ENCODE assay signal across 11 cellular contexts in the genomic region with DNA sequence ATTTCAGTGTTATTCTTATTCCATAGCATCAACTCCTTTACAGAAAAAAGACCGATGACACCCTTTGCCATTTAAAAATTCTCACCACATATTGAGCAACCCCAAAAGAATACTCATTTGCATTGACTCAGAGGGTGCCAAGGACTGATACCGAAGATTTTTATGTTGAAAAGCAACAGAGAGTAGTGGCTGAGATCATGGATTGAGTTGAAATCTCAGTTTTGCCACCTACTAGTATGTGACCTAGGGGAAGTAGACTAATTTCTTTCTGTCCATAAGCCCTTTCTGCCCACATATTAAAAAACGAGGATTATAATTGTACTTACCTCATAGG.
DNase-seq lines count a peak whose midpoint lies in the region; ATAC-seq, FAIRE-seq and TF ChIP-seq lines count a peak whose summit lies in the region.
"Had no signal": no experiment of that assay in that cellular context is flagged by ENCODE, and none has a peak within 500 bp of the region (broad histone marks: within the 10 kb centered on the region; RNA-seq: fewer than 3 reads in every experiment).

No MANE protein-coding gene starts in this region.

- no peak overlapping the region for H2AFZ ChIP-seq in OCI-LY3 (ENCODE audit: low read depth, low read length)

- no peaks in the 10 kb centered on the region for H3K27me3 Mint-ChIP-seq in effector memory CD8-positive, alpha-beta T cell

- TF ChIP-seq CTCF in OCI-LY3 (IDR thresholded peaks at IDR 0.05; ENCODE audit: low read depth, low read length) = no peak

- H3K79me2 ChIP-seq in OCI-LY3 (ENCODE audit: low read length) = no peaks in the 10 kb centered on the region

- H4K20me1 ChIP-seq in OCI-LY3 (ENCODE audit: insufficient read depth, low read length) = peaks cover 6% of the 10 kb centered on the region; the same call in 1 of the 2 replicates

- H3K36me3 ChIP-seq in OCI-LY3 (replicated peaks; ENCODE audit: low read depth, low read length) = no peaks in the 10 kb centered on the region

- no peak overlapping the region for H3K27ac ChIP-seq in OCI-LY3 (ENCODE audit: low read length)
- H3K27ac ChIP-seq: HL-60, testis had no signal

- peaks cover 14% of the 10 kb centered on the region for H3K36me3 Mint-ChIP-seq in effector memory CD8-positive, alpha-beta T cell (ENCODE audit: insufficient read depth)

- no peak overlapping the region for H3K4me3 Mint-ChIP-seq in effector memory CD8-positive, alpha-beta T cell

- peak overlapping the region; percentile 2; the same call in 1 of the 2 replicates for H3K4me3 ChIP-seq in OCI-LY3 (ENCODE audit: low read length)
- H3K4me3 ChIP-seq: testis had no signal

- no peaks in the 10 kb centered on the region for H3K9me3 Mint-ChIP-seq in effector memory CD8-positive, alpha-beta T cell

- H3K27ac Mint-ChIP-seq in effector memory CD8-positive, alpha-beta T cell = peak overlapping the region; percentile 51 to 94

- TF ChIP-seq POLR2A in GM12891 (IDR thresholded peaks at IDR 0.05; ENCODE audit: low read depth, low read length) (no peak), erythroblast (IDR thresholded peaks at IDR 0.05; ENCODE audit: low read length) (no peak)

- DNase-seq in GM12891 (ENCODE audit: insufficient read length, low spot score) (no peak), NCI-H1417 (lab: John Stamatoyannopoulos, UW) (no peak), erythroblast (lab: John Stamatoyannopoulos, UW) (no peak)
- no peak for DNase-seq in effector memory CD8-positive, alpha-beta T cell
- DNase-seq: COR-L47, testis had no signal

- no peak overlapping the region for H3K9ac ChIP-seq in OCI-LY3 (ENCODE audit: low read length)

- peak overlapping the region; percentile 91 for H3K4me2 ChIP-seq in OCI-LY3 (ENCODE audit: low read length)

- H3K4me1 ChIP-seq in OCI-LY3 (ENCODE audit: low read length) = peaks cover 40% of the 10 kb centered on the region
- H3K4me1 ChIP-seq: testis had no signal

- H3K4me1 Mint-ChIP-seq in effector memory CD8-positive, alpha-beta T cell (ENCODE audit: low read depth in 2 of 2) = peaks cover 55 to 57% of the 10 kb centered on the region in 2 donors

- H3K9me3 ChIP-seq in OCI-LY3 (ENCODE audit: insufficient read depth, low read length) = no peaks in the 10 kb centered on the region
- H3K9me3 ChIP-seq: testis had no signal

- FAIRE-seq in GM12891 (lab: Jason Lieb, UNC) = peak; percentile 31
- FAIRE-seq: RCC 7860 had no signal

- peaks cover 49% of the 10 kb centered on the region for H3K27me3 ChIP-seq in OCI-LY3 (ENCODE audit: low read depth, low read length)
- H3K27me3 ChIP-seq: testis had no signal

- ATAC-seq in GM21367 (IDR thresholded peaks at IDR 0.05; ENCODE audit: unreplicated experiment) (peak; percentile 33), HG03439 (IDR thresholded peaks at IDR 0.05; ENCODE audit: unreplicated experiment) (no peak)
- peak; percentile 5 for ATAC-seq in effector memory CD8-positive, alpha-beta T cell (replicated peaks)

TF ChIP-seq in GM12891, 5 proteins besides CTCF, POLR2A, EP300 and RAD21:
- TF ChIP-seq SPI1 (IDR thresholded peaks at IDR 0.05; ENCODE audit: low read depth, low read length) = 0 out of 2 replicates have a peak, but pooled peaks have one; percentile 5
- no peak for TF ChIP-seq PAX5 (IDR thresholded peaks at IDR 0.05; ENCODE audit: insufficient read depth, low read length, severe bottlenecking)
- TF ChIP-seq POLR2AphosphoS5 (IDR thresholded peaks at IDR 0.05; ENCODE audit: low read depth, low read length) = no peak
- TF ChIP-seq POU2F2 (IDR thresholded peaks at IDR 0.05; ENCODE audit: low read depth, low read length) = peak; percentile 52; the same call in 1 of the 2 replicates
- no peak for TF ChIP-seq TAF1 (IDR thresholded peaks at IDR 0.05; ENCODE audit: low read depth, low read length)
